Comparison of ENCODE assay signal across 8 cellular contexts in the genomic region with DNA sequence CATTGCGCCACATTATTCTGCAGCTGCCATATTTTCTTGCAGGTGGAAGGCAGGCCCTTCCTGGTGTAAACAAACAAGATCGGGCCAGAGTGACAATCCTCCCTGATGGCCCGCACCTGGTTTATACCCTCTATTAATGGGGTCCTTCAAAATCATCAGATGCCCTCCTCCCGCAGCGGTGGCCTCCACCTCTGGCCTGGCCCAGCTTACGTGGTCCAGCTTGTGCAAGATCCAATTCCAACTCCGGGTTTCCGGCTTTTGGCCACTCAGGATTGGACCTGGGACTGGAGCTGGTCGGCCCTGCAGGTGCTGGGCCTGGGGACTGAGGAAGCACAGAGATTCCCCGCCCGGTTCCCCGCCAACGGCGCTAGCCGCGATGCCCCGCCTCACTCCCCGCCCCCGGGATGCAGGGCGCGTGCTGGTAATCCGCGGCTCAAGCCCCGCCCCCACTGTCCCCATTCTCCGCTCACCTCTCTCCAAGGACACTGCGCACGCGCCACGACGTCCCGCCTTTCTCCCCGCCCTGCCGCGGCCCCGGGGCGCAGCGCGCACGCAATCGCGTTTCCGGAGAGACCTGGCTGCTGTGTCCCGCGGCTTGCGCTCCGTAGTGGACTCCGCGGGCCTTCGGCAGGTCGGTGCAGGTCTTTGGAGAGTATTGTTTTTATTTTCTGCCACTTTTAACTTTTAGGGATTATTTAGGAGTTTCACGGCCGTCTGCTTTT. TPM values are rescaled to one million over a fixed set of nuclear protein-coding genes. Genes with fewer than 3 reads are reported as not detected.
DNase-seq lines count a peak whose midpoint lies in the region; ATAC-seq and TF ChIP-seq lines count a peak whose summit lies in the region.

TMEM14B (plus strand) TSS at position 555 of the 722 bp plus-strand sequence. CDS start 1,441 bp downstream, outside the sequence.

- H3K4me1 Mint-ChIP-seq in activated CD4-positive, alpha-beta memory T cell treated with anti-CD3 and anti-CD28 coated beads, Interleukin-2, amount 10 ng/mL, durations not matched to agents 7 days and 5 days = peaks cover 50% of the 10 kb centered on the region

- ATAC-seq in GM19438 (IDR thresholded peaks at IDR 0.05; ENCODE audit: low read depth, unreplicated experiment) (peak; percentile 93), HG03575 (IDR thresholded peaks at IDR 0.05; ENCODE audit: extremely low read depth, insufficient number of reproducible peaks, low FRiP score, unreplicated experiment) (peak; percentile 87)

- peaks cover 0 to 15% of the 10 kb centered on the region in 2 donors for H3K36me3 ChIP-seq in duodenal mucosa (ENCODE audit: control insufficient read depth in 1 of 2, insufficient read depth in 2 of 2, low read length in 2 of 2)

- H3K27me3 ChIP-seq in duodenal mucosa (ENCODE audit: control insufficient read depth in 1 of 2, insufficient read depth in 2 of 2, low read length in 2 of 2) = no peaks in the 10 kb centered on the region

- WGBS in lower leg skin, 2 donors = 1% methylated on average over 40 to 45 of the region's 52 CpGs

- no peak for TF ChIP-seq POLR2A in lower leg skin (IDR thresholded peaks at IDR 0.05)

- H3K27ac Mint-ChIP-seq in activated CD4-positive, alpha-beta memory T cell treated with anti-CD3 and anti-CD28 coated beads, Interleukin-2, amount 10 ng/mL, durations not matched to agents 7 days and 5 days = peak within 1 kb of the TSS; percentile 90

- H3K4me1 ChIP-seq in duodenal mucosa (ENCODE audit: control insufficient read depth in 1 of 2, insufficient read depth in 2 of 2, low read length in 2 of 2) = peaks cover 25 to 26% of the 10 kb centered on the region in 2 donors

- CTCF ChIA-PET in activated CD4-positive, alpha-beta memory T cell treated with anti-CD3 and anti-CD28 coated beads, Interleukin-2, amount 10 ng/mL, durations not matched to agents 7 days and 5 days (lab: Charles Lee) = interaction anchor here (0.8 to 3.9 kb wide), 6 partner anchors 9 to 268 kb away, joined by 3 to 18 read pairs (median 3); no protein-coding TSS in a partner anchor

- H3K4me3 Mint-ChIP-seq in activated CD4-positive, alpha-beta memory T cell treated with anti-CD3 and anti-CD28 coated beads, Interleukin-2, amount 10 ng/mL, durations not matched to agents 7 days and 5 days = peak within 1 kb of the TSS; percentile 93

- H3K36me3 Mint-ChIP-seq in activated CD4-positive, alpha-beta memory T cell treated with anti-CD3 and anti-CD28 coated beads, Interleukin-2, amount 10 ng/mL, durations not matched to agents 7 days and 5 days (ENCODE audit: low read depth) = peaks cover 24% of the 10 kb centered on the region

- peak; percentile 100 for DNase-seq in CD1c-positive myeloid dendritic cell (ENCODE audit: extremely low spot score)
- DNase-seq in NCI-H82 treated with DMSO at 0.1 percent for 48 hours (lab: John Stamatoyannopoulos, UW; ENCODE audit: unreplicated experiment) = peak; percentile 96
- peak; percentile 100 for DNase-seq in activated CD4-positive, alpha-beta memory T cell treated with anti-CD3 and anti-CD28 coated beads, Interleukin-2, amount 10 ng/mL, durations not matched to agents 7 days and 5 days
- DNase-seq in lower leg skin (ENCODE audit: low spot score in 2 of 2) = peak; percentile 99 to 100
- DNase-seq in stimulated activated CD4-positive, alpha-beta T cell treated with anti-CD3 and anti-CD28 coated beads, TNF-alpha, amount 100 ng/mL, for 1 hour (ENCODE audit: low read depth in 3 of 3, low spot score in 1 of 3) = peak; percentile 97 to 100 (median 98)

- POLR2A ChIA-PET in activated CD4-positive, alpha-beta memory T cell treated with anti-CD3 and anti-CD28 coated beads, Interleukin-2, amount 10 ng/mL, durations not matched to agents 7 days and 5 days (lab: Charles Lee) = interaction anchor here (1.1 to 4.7 kb wide), 13 partner anchors 9 to 667 kb away, joined by 3 to 86 read pairs (median 6); partner anchors contain the start of genes C6orf52, MAK, PAK1IP1 and TMEM14C

- H3K27me3 Mint-ChIP-seq in activated CD4-positive, alpha-beta memory T cell treated with anti-CD3 and anti-CD28 coated beads, Interleukin-2, amount 10 ng/mL, durations not matched to agents 7 days and 5 days = no peaks in the 10 kb centered on the region

- no peak for TF ChIP-seq CTCF in lower leg skin (IDR thresholded peaks at IDR 0.05)

- no peaks in the 10 kb centered on the region for H3K9me3 ChIP-seq in duodenal mucosa (ENCODE audit: control insufficient read depth in 1 of 2, low read length in 2 of 2)

- peak within 1 kb of the TSS; percentile 52 for H3K27ac ChIP-seq in duodenal mucosa (ENCODE audit: low read depth, low read length)

- H3K9me3 Mint-ChIP-seq in activated CD4-positive, alpha-beta memory T cell treated with anti-CD3 and anti-CD28 coated beads, Interleukin-2, amount 10 ng/mL, durations not matched to agents 7 days and 5 days = no peaks in the 10 kb centered on the region

- intact Hi-C loops in lower leg skin (cut with DNase I; ENCODE audit: low total_unique reads) = no loop called here

- H3K4me3 ChIP-seq in duodenal mucosa (ENCODE audit: low read depth in 1 of 2, low read length in 2 of 2) (peak within 1 kb of the TSS; percentile 80 to 98), lower leg skin (ENCODE audit: low read depth, poor library complexity, severe bottlenecking) (peak within 1 kb of the TSS; percentile 80)

- peak within 1 kb of the TSS; percentile 89 to 97 for H3K9ac ChIP-seq in duodenal mucosa (ENCODE audit: low read depth in 1 of 2, low read length in 2 of 2)

RNA-seq across cellular contexts. Expression of gene TMEM14B, which starts in this region (rescaled TPM):
- total RNA-seq in activated CD4-positive, alpha-beta memory T cell treated with anti-CD3 and anti-CD28 coated beads, Interleukin-2, amount 10 ng/mL, durations not matched to agents 7 days and 5 days = 10 to 100 TPM; 81.5 to 83.6 TPM
- total RNA-seq in lower leg skin = 10 to 100 TPM; 34.9 to 56.7 (median 48.1) TPM

Comparison
In these comparisons a context has a peak if more than half of its experiments do, and no peak if none do; other contexts are left out.
1. Peak in every context shown above with its lines: DNase-seq, ATAC-seq, H3K4me3 ChIP-seq and H3K27ac ChIP-seq.